In the genomic region with DNA sequence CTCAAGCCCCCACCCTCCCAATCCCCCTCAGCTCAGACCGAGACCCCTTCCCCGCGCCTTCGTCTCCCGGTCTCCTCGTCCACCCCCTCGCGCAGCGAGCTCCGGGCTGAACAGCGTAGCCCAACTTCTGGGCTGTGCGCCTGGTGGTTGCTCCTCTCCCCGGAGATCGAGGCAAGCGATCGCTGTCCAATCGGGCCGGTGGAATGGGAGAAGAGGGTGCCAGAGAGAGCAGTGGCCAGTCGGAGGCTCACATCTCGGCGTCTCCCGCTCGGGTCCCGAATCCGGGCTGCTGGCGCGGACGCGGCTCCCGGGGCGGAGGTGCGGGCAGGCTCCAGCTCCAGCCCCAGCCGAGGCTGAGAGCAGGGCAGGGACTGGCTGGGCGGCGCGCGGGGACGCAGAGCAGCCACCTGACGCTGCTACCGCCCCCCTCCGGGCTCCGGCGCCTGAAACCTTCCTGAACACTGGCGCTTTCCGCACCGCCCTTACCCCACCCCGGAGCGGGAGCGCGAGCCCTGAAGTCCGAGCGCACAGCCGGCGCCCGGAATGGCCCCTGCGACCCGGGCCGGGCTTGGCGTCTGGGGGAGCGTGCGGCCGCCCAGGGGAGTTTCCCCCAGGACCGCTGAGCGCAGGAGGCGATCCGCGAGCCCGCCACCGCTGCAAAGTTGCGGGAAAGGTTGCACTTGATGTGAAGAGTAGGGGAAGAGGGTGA, we compare ENCODE assay signal across 8 cellular contexts. TPM values are rescaled to one million over a fixed set of nuclear protein-coding genes. Genes with fewer than 3 reads are reported as not detected.
DNase-seq lines count a peak whose midpoint lies in the region; ATAC-seq and TF ChIP-seq lines count a peak whose summit lies in the region.

No MANE protein-coding gene starts in this region.

- TF ChIP-seq CTCF in BE2C (IDR thresholded peaks at IDR 0.05; ENCODE audit: low read depth, low read length) (peak; percentile 24), SK-N-SH (IDR thresholded peaks at IDR 0.05) (no peak), smooth muscle cell (IDR thresholded peaks at IDR 0.05; ENCODE audit: borderline replicate concordance, insufficient read depth, poor library complexity, severe bottlenecking) (peak; percentile 10), colonic mucosa (IDR thresholded peaks at IDR 0.05) (no peak)

- H3K4me1 ChIP-seq in BE2C (no peaks in the 10 kb centered on the region), SK-N-SH (ENCODE audit: control insufficient read depth in 1 of 2, insufficient read depth in 2 of 2, low read depth in 1 of 2, low read length in 1 of 2) (peaks cover 0 to 12% of the 10 kb centered on the region in 2 experiments; a peak in 1 of 4 replicates), smooth muscle cell (ENCODE audit: low read depth) (peaks cover 9% of the 10 kb centered on the region), colonic mucosa (no peaks in the 10 kb centered on the region)

- peak; percentile 78 for DNase-seq in BE2C
- DNase-seq in SK-N-SH: peak; percentile 84
- DNase-seq in left ventricle myocardium superior: peak; percentile 33
- no peak for DNase-seq in smooth muscle cell (lab: John Stamatoyannopoulos, UW; ENCODE audit: unreplicated experiment)
- DNase-seq in OCI-M2 (lab: John Stamatoyannopoulos, UW; ENCODE audit: unreplicated experiment): no peak
- no peak for DNase-seq in colonic mucosa
- no peak for DNase-seq in HT-29 (ENCODE audit: low spot score)

- no peaks in the 10 kb centered on the region for H3K79me2 ChIP-seq in SK-N-SH (ENCODE audit: insufficient read depth)
- no peaks in the 10 kb centered on the region for H3K79me2 ChIP-seq in smooth muscle cell (ENCODE audit: low read depth)

- H3K4me3 ChIP-seq in BE2C (ENCODE audit: low read depth, low read length): peak overlapping the region; percentile 77
- peak overlapping the region; percentile 36 to 62 for H3K4me3 ChIP-seq in SK-N-SH (ENCODE audit: low read depth in 2 of 2, low read length in 1 of 2)
- peak overlapping the region; percentile 44 for H3K4me3 ChIP-seq in smooth muscle cell
- H3K4me3 ChIP-seq in colonic mucosa: no peak overlapping the region

- TF ChIP-seq EP300 in SK-N-SH (IDR thresholded peaks at IDR 0.05; ENCODE audit: borderline replicate concordance in 1 of 2, low read depth in 1 of 2, low read length in 1 of 2): no peak

- 7% methylated on average over 19 of the region's 70 CpGs for WGBS in SK-N-SH (ENCODE audit: low lambda C conversion rate)
- 1% methylated on average over 69 of the region's 70 CpGs for WGBS in smooth muscle cell (ENCODE audit: low lambda C conversion rate)

- no peaks in the 10 kb centered on the region for H4K20me1 ChIP-seq in SK-N-SH (ENCODE audit: insufficient read depth)
- no peaks in the 10 kb centered on the region for H4K20me1 ChIP-seq in smooth muscle cell (ENCODE audit: low read depth)

- H3K27ac ChIP-seq in SK-N-SH (ENCODE audit: low read depth in 2 of 2, low read length in 1 of 2) (no peak overlapping the region), smooth muscle cell (ENCODE audit: low read depth) (no peak overlapping the region), colonic mucosa (no peak overlapping the region)

- H3F3A ChIP-seq in SK-N-SH (replicated peaks; ENCODE audit: insufficient read depth) (no peaks in the 10 kb centered on the region), smooth muscle cell (ENCODE audit: low read depth) (no peaks in the 10 kb centered on the region)

- H3K27me3 ChIP-seq in BE2C (peaks cover 30% of the 10 kb centered on the region), SK-N-SH (ENCODE audit: insufficient read depth) (peaks cover 55% of the 10 kb centered on the region), smooth muscle cell (ENCODE audit: low read depth) (peaks cover 97% of the 10 kb centered on the region), colonic mucosa (peaks cover 29% of the 10 kb centered on the region)

- CTCF ChIA-PET in SK-N-SH (lab: Yijun Ruan, JAX): interaction anchor here (0.9 to 1.3 kb wide), 2 partner anchors 16 to 866 kb away, joined by 3 to 8 read pairs; no protein-coding TSS in a partner anchor

- peak overlapping the region; percentile 81; the same call in 1 of the 2 replicates for H2AFZ ChIP-seq in SK-N-SH (ENCODE audit: low read depth)
- H2AFZ ChIP-seq in smooth muscle cell (ENCODE audit: low read depth): no peak overlapping the region

- H3K4me2 ChIP-seq in SK-N-SH (peak overlapping the region; percentile 88), smooth muscle cell (peak overlapping the region; percentile 83)

- H3K9ac ChIP-seq in SK-N-SH: no peak overlapping the region
- no peak overlapping the region for H3K9ac ChIP-seq in smooth muscle cell (ENCODE audit: low read depth)
- no peak overlapping the region for H3K9ac ChIP-seq in colonic mucosa (ENCODE audit: low read depth in 2 of 2, low read length in 2 of 2)

- intact Hi-C loops in left ventricle myocardium superior (cut with micrococcal nuclease): no loop called here
- intact Hi-C loops in colonic mucosa (cut with DNase I): no loop called here

- H3K36me3 ChIP-seq in BE2C: no peaks in the 10 kb centered on the region
- H3K36me3 ChIP-seq in SK-N-SH (replicated peaks in 1 of 2; ENCODE audit: control insufficient read depth in 1 of 2, insufficient read depth in 2 of 2, low read length in 1 of 2): no peaks in the 10 kb centered on the region
- H3K36me3 ChIP-seq in smooth muscle cell (ENCODE audit: low read depth): no peaks in the 10 kb centered on the region
- H3K36me3 ChIP-seq in colonic mucosa: no peaks in the 10 kb centered on the region

- POLR2A ChIA-PET in SK-N-SH (lab: Yijun Ruan, JAX): no interaction called here

- ATAC-seq in HG03521 (IDR thresholded peaks at IDR 0.05; ENCODE audit: unreplicated experiment) (peak; percentile 12), left ventricle myocardium superior (peak; percentile 50)

- no peak for TF ChIP-seq RAD21 in SK-N-SH (IDR thresholded peaks at IDR 0.05; ENCODE audit: low read length)

- no peaks in the 10 kb centered on the region for H3K9me3 ChIP-seq in BE2C
- H3K9me3 ChIP-seq in SK-N-SH: no peaks in the 10 kb centered on the region
- H3K9me3 ChIP-seq in smooth muscle cell (replicated peaks; ENCODE audit: low read depth): no peaks in the 10 kb centered on the region
- no peaks in the 10 kb centered on the region for H3K9me3 ChIP-seq in colonic mucosa

- H3K9me2 ChIP-seq in SK-N-SH: no peaks in the 10 kb centered on the region

TF ChIP-seq in SK-N-SH, 30 proteins besides CTCF, POLR2A, EP300 and RAD21:
- TF ChIP-seq GATA2 (CRISPR knock-in tag; IDR thresholded peaks at IDR 0.05) (peak; percentile 39), RFX5 (IDR thresholded peaks at IDR 0.05; ENCODE audit: low read length) (no peak)
TF ChIP-seq in SK-N-SH: peak in this region for 1.

RNA-seq across cellular contexts. Expression of a gene that starts 0.5 kb away (rescaled TPM):
- 0.91 TPM for polyA plus RNA-seq in BE2C (2012; ENCODE audit: insufficient read depth, insufficient read length, low read depth)
- polyA plus RNA-seq in SK-N-SH (2012; rRNA removed) (not detected in 2 replicates), smooth muscle cell (0.01 and 0.03 TPM in 2 replicates)
- not detected in 2 replicates for polyA plus RNA-seq in SK-N-SH (2012; cell fraction: cytosol; rRNA removed)
- not detected in 2 replicates for polyA plus RNA-seq in SK-N-SH (2012; cell fraction: nucleus; rRNA removed)
- total RNA-seq in left ventricle myocardium superior (0.22 TPM), smooth muscle cell (0.54 and 1.2 TPM in 2 replicates), colonic mucosa (under 1 TPM in 1 of 2 donors, not detected in 1; 0.11 TPM)
- not detected in 2 replicates for total RNA-seq in HT-29 (2014; rRNA removed; shearing (Covaris generic))

Comparison
In these comparisons a context has a peak if more than half of its experiments do, and no peak if none do; other contexts are left out.
1. DNase-seq: peak in BE2C (single experiment), SK-N-SH (single experiment) and left ventricle myocardium superior (single experiment); none in smooth muscle cell (single experiment), OCI-M2 (single experiment), colonic mucosa (single experiment) and HT-29 (single experiment).
2. CTCF ChIP-seq: peak in BE2C (single experiment) and smooth muscle cell (single experiment); none in SK-N-SH (single experiment) and colonic mucosa (single experiment).